Comparison of ENCODE assay signal across 23 cellular contexts in genomic region chr10:33260403-33261239, GRCh38.
A peak's percentile ranks its signal among the peaks of the same experiment; 100 is the strongest.
DNase-seq lines count a peak whose midpoint lies in the region; ATAC-seq, FAIRE-seq and TF ChIP-seq lines count a peak whose summit lies in the region.
"Had no signal": no experiment of that assay in that cellular context is flagged by ENCODE, and none has a peak within 500 bp of the region (broad histone marks: within the 10 kb centered on the region; RNA-seq: fewer than 3 reads in every experiment).

No MANE protein-coding gene starts in this region.

- no peak overlapping the region for H3K4me3 ChIP-seq in ACC112 (ENCODE audit: low read depth, low read length)
- H3K4me3 ChIP-seq in GM23248: no peak overlapping the region
- H3K4me3 ChIP-seq in esophagus squamous epithelium: no peak overlapping the region
- H3K4me3 ChIP-seq: adrenal gland, lung, ovary, right lobe of liver, thyroid gland had no signal

- no peak for DNase-seq in GM23248
- DNase-seq in NCI-H69 (lab: John Stamatoyannopoulos, UW): peak; percentile 14
- no peak for DNase-seq in stimulated activated CD4-positive, alpha-beta T cell treated with anti-CD3 and anti-CD28 coated beads, Interleukin-2, amount 100 ng/mL, for 24 hours
- no peak for DNase-seq in esophagus squamous epithelium (lab: John Stamatoyannopoulos, UW)
- DNase-seq in NCI-H526 treated with DMSO at 0.1 percent for 48 hours (lab: John Stamatoyannopoulos, UW): no peak
- DNase-seq: activated CD4-positive, alpha-beta T cell treated with anti-CD3 and anti-CD28 coated beads, Interleukin-2, amount 10 ng/mL, durations not matched to agents 7 days and 5 days; activated CD8-positive, alpha-beta memory T cell treated with anti-CD3 and anti-CD28 coated beads, Interleukin-2, amount 50 U/mL, for 48 hours; activated gamma-delta T cell; adrenal gland; caudate nucleus; CD4-positive, alpha-beta memory T cell; Karpas-422; NCI-H146; NCI-H446 treated with DMSO at 0.1 percent for 48 hours; ovary; right lobe of liver; stimulated activated naive CD4-positive, alpha-beta T cell had no signal

- no peaks in the 10 kb centered on the region for H3K27me3 ChIP-seq in ACC112 (ENCODE audit: insufficient read depth, low read length)
- no peaks in the 10 kb centered on the region for H3K27me3 ChIP-seq in GM23248 (replicated peaks; ENCODE audit: insufficient read depth)
- H3K27me3 ChIP-seq in esophagus squamous epithelium: no peaks in the 10 kb centered on the region
- H3K27me3 ChIP-seq: adrenal gland, ovary, right lobe of liver, thyroid gland had no signal

- H3K9me2 ChIP-seq in GM23248 (ENCODE audit: insufficient read depth): no peaks in the 10 kb centered on the region

- H3K4me1 ChIP-seq in ACC112 (ENCODE audit: control insufficient read depth, insufficient read depth, low read length, unreplicated experiment) (peaks cover 68% of the 10 kb centered on the region), GM23248 (ENCODE audit: insufficient read depth) (peaks cover 41% of the 10 kb centered on the region), esophagus squamous epithelium (peaks cover 0 to 12% (median 5%) of the 10 kb centered on the region in 3 donors)

- H3K79me2 ChIP-seq in ACC112 (ENCODE audit: control insufficient read depth, insufficient read depth, low read length, unreplicated experiment) (peaks cover 38% of the 10 kb centered on the region), GM23248 (ENCODE audit: insufficient read depth) (peaks cover 79% of the 10 kb centered on the region)

- peak overlapping the region; percentile 99 for H3K27ac ChIP-seq in ACC112 (ENCODE audit: low read depth, low read length)
- 0 out of 2 replicates have a peak overlapping the region, but pooled peaks have one; percentile 97 for H3K27ac ChIP-seq in GM23248
- H3K27ac ChIP-seq in esophagus squamous epithelium: no peak overlapping the region
- H3K27ac ChIP-seq: adrenal gland, ovary, thyroid gland had no signal

- H3K9ac ChIP-seq in GM23248: no peak overlapping the region

- intact Hi-C loops in esophagus squamous epithelium (cut with DNase I): no loop called here

- no peaks in the 10 kb centered on the region for H3K9me3 ChIP-seq in GM23248 (ENCODE audit: low read depth)
- H3K9me3 ChIP-seq in esophagus squamous epithelium: no peaks in the 10 kb centered on the region
- H3K9me3 ChIP-seq: adrenal gland, ovary, right lobe of liver, thyroid gland had no signal

- no peak overlapping the region for H3K4me2 ChIP-seq in GM23248 (ENCODE audit: unreplicated experiment)

- FAIRE-seq in islet of Langerhans (lab: Jason Lieb, UNC): peak; percentile 69

- TF ChIP-seq CTCF in esophagus squamous epithelium (IDR thresholded peaks at IDR 0.05): no peak

- H3K36me3 ChIP-seq in ACC112 (ENCODE audit: insufficient read depth, low read length) (peaks cover 53% of the 10 kb centered on the region), GM23248 (ENCODE audit: low read depth) (peaks cover 52% of the 10 kb centered on the region), esophagus squamous epithelium (peaks cover 0 to 16% (median 0%) of the 10 kb centered on the region in 3 donors)
- H3K36me3 ChIP-seq: ovary, thyroid gland had no signal

- 87 to 88% methylated on average over 7 of the region's 7 CpGs for WGBS in GM23248 (ENCODE audit: low coverage in 1 of 2, low lambda C conversion rate in 2 of 2, missing lambda C conversion rate in 2 of 2), 2 experiments
- WGBS in esophagus squamous epithelium, 2 donors: 83 to 86% methylated on average over 7 of the region's 7 CpGs

- peaks cover 94% of the 10 kb centered on the region for H3F3A ChIP-seq in GM23248 (ENCODE audit: insufficient read depth)

- in situ Hi-C loops in GM23248 (cut with MboI): no loop called here

- ATAC-seq in HG02870 (IDR thresholded peaks at IDR 0.05; ENCODE audit: unreplicated experiment): no peak
- ATAC-seq: esophagus mucosa had no signal

- TF ChIP-seq POLR2A in esophagus squamous epithelium (IDR thresholded peaks at IDR 0.05): no peak

- H2AFZ ChIP-seq in ACC112 (ENCODE audit: low read length, unreplicated experiment): no peak overlapping the region
- no peak overlapping the region for H2AFZ ChIP-seq in GM23248

- H4K20me1 ChIP-seq in GM23248 (ENCODE audit: insufficient read depth): no peaks in the 10 kb centered on the region

Comparison
In these comparisons a context has a peak if more than half of its experiments do, and no peak if none do; other contexts are left out.
1. H3K27ac ChIP-seq: peak in ACC112 (single experiment) and GM23248 (single experiment); none in esophagus squamous epithelium (0 of 4).